Comparison of ENCODE assay signal across 34 cellular contexts in the genomic region with DNA sequence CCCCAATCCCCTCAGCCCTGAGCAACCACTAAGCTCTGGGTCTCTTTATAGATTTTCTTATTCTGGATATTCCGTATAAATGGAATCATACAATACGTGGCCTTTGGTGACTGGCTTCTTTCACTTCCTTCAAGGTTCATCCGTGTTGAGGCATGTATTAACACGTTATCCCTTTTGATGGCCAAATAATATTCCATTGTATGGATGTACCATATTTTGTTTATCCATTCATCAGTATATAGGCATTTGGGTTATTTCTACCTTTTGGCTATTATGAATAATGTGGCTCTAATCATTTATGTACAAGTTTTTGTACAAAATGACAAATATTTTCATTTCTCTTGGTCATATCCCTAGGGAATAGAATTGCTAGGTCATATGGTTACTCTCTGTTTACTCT.
DNase-seq lines count a peak whose midpoint lies in the region; ATAC-seq, FAIRE-seq and TF ChIP-seq lines count a peak whose summit lies in the region.
"Had no signal": no experiment of that assay in that cellular context is flagged by ENCODE, and none has a peak within 500 bp of the region (broad histone marks: within the 10 kb centered on the region; RNA-seq: fewer than 3 reads in every experiment).

No MANE protein-coding gene starts in this region.

- no peak overlapping the region for H3K4me2 ChIP-seq in SK-N-SH
- H3K4me2 ChIP-seq in K562 (ENCODE audit: insufficient read depth, low read length), result no peak overlapping the region
- H3K4me2 ChIP-seq: A549; BLaER1; BLaER1 treated with 17β-estradiol and CSF1 and Interleukin-3, amounts not matched to agents 10 nM and 100 nM had no signal

- H3K4me3 ChIP-seq in SK-N-SH (ENCODE audit: low read depth in 2 of 2, low read length in 1 of 2), result no peak overlapping the region
- H3K4me3 ChIP-seq in HEK293 (ENCODE audit: low read depth, low read length), result no peak overlapping the region
- H3K4me3 ChIP-seq in K562, result no peak overlapping the region
- H3K4me3 ChIP-seq: A549; BLaER1; BLaER1 treated with 17β-estradiol and CSF1 and Interleukin-3, amounts not matched to agents 10 nM and 100 nM had no signal

- TF ChIP-seq POLR2A in K562 (conservative IDR thresholded peaks at IDR 0.05), result no peak

- TF ChIP-seq EP300 in SK-N-SH (IDR thresholded peaks at IDR 0.05; ENCODE audit: borderline replicate concordance in 1 of 2, low read depth in 1 of 2, low read length in 1 of 2) (no peak), K562 (IDR thresholded peaks at IDR 0.05; ENCODE audit: low read length) (no peak)

- 49% methylated on average over 4 of the region's 4 CpGs for WGBS in SK-N-SH (ENCODE audit: low lambda C conversion rate)
- 1% methylated on average over 4 of the region's 4 CpGs for WGBS in K562 (ENCODE audit: insufficient coverage, low coverage, missing lambda C conversion rate)

- no peak for FAIRE-seq in K562 (lab: Jason Lieb, UNC)
- FAIRE-seq: A204.1, A549, D721Med had no signal

- H4K20me1 ChIP-seq in SK-N-SH (ENCODE audit: insufficient read depth) (no peaks in the 10 kb centered on the region), K562 (replicated peaks; ENCODE audit: control insufficient read depth, insufficient read depth, low read length) (no peaks in the 10 kb centered on the region)
- H4K20me1 ChIP-seq: BLaER1; BLaER1 treated with 17β-estradiol and CSF1 and Interleukin-3, amounts not matched to agents 10 nM and 100 nM had no signal

- POLR2A ChIA-PET in SK-N-SH (lab: Yijun Ruan, JAX), result no interaction called here
- POLR2A ChIA-PET in HEK293 (lab: Yijun Ruan, JAX), result no interaction called here
- POLR2A ChIA-PET in K562 (lab: Yijun Ruan, JAX), result no interaction called here

- no peak overlapping the region for H3K9ac ChIP-seq in SK-N-SH
- no peak overlapping the region for H3K9ac ChIP-seq in K562 (ENCODE audit: insufficient read depth in 1 of 2, low read depth in 2 of 2, low read length in 2 of 2)
- H3K9ac ChIP-seq: BLaER1; BLaER1 treated with 17β-estradiol and CSF1 and Interleukin-3, amounts not matched to agents 10 nM and 100 nM had no signal

- CTCF ChIA-PET in SK-N-SH (lab: Yijun Ruan, JAX), result no interaction called here
- CTCF ChIA-PET in HEK293 (lab: Yijun Ruan, JAX), result no interaction called here
- CTCF ChIA-PET in K562 (lab: Yijun Ruan, JAX; ENCODE audit: low intra/inter-chr PET ratio), result no interaction called here

- no peaks in the 10 kb centered on the region for H3K9me3 ChIP-seq in SK-N-SH
- H3K9me3 ChIP-seq in HEK293 (ENCODE audit: control insufficient read depth, insufficient read depth, low read depth, low read length), result no peaks in the 10 kb centered on the region
- no peaks in the 10 kb centered on the region for H3K9me3 ChIP-seq in K562 (replicated peaks; ENCODE audit: control insufficient read depth, insufficient read depth, low read depth, low read length)
- H3K9me3 ChIP-seq: A549, BE2C had no signal

- BruUV-seq in K562 (replicated peaks; lab: Mats Ljungman, UMichigan), result no TSS peak

- ATAC-seq in SK-N-SH treated with all-trans-retinoic acid at 6 μM for 48 hours (no peak), K562 (no peak), GM18873 (IDR thresholded peaks at IDR 0.05; ENCODE audit: low FRiP score, unreplicated experiment) (no peak)
- ATAC-seq: A549; CD8-positive, alpha-beta T cell had no signal

- H3K36me3 ChIP-seq in SK-N-SH (replicated peaks in 1 of 2; ENCODE audit: control insufficient read depth in 1 of 2, insufficient read depth in 2 of 2, low read length in 1 of 2), result no peaks in the 10 kb centered on the region
- H3K36me3 ChIP-seq in HEK293 (ENCODE audit: control insufficient read depth in 2 of 2, insufficient read depth in 1 of 2, low read length in 2 of 2), result no peaks in the 10 kb centered on the region
- no peaks in the 10 kb centered on the region for H3K36me3 ChIP-seq in K562 (ENCODE audit: control insufficient read depth, insufficient read depth, low read length)
- H3K36me3 ChIP-seq: BE2C; BLaER1; BLaER1 treated with 17β-estradiol and CSF1 and Interleukin-3, amounts not matched to agents 10 nM and 100 nM had no signal

- H2AFZ ChIP-seq in SK-N-SH (ENCODE audit: low read depth), result no peak overlapping the region
- no peak overlapping the region for H2AFZ ChIP-seq in K562 (ENCODE audit: low read depth, low read length)

- H3K9me2 ChIP-seq in SK-N-SH, result no peaks in the 10 kb centered on the region

- no peaks in the 10 kb centered on the region for H3F3A ChIP-seq in SK-N-SH (replicated peaks; ENCODE audit: insufficient read depth)

- no peaks in the 10 kb centered on the region for H3K9me1 ChIP-seq in K562 (ENCODE audit: control insufficient read depth, insufficient read depth, low read length)

- TF ChIP-seq RAD21 in SK-N-SH (IDR thresholded peaks at IDR 0.05; ENCODE audit: low read length) (no peak), K562 (CRISPR knock-in tag; conservative IDR thresholded peaks at IDR 0.05 in 1 of 2, IDR thresholded peaks at IDR 0.05 in 1 of 2) (no peak)

- intact Hi-C loops in K562 (cut with micrococcal nuclease), result no loop called here
- intact Hi-C loops in posterior vena cava (cut with DNase I), result no loop called here

- no peaks in the 10 kb centered on the region for H3K79me2 ChIP-seq in SK-N-SH (ENCODE audit: insufficient read depth)
- H3K79me2 ChIP-seq in K562 (ENCODE audit: control insufficient read depth, insufficient read depth, low read length), result no peaks in the 10 kb centered on the region

- H3K27ac ChIP-seq in SK-N-SH (ENCODE audit: low read depth in 2 of 2, low read length in 1 of 2) (no peak overlapping the region), C4-2B (no peak overlapping the region), HEK293 (ENCODE audit: extremely low read depth, low read depth, low read length) (no peak overlapping the region), K562 (ENCODE audit: extremely low read depth, low read depth, low read length) (no peak overlapping the region)
- H3K27ac ChIP-seq: 22Rv1; A549; BLaER1; BLaER1 treated with 17β-estradiol and CSF1 and Interleukin-3, amounts not matched to agents 10 nM and 100 nM had no signal

- in situ Hi-C loops in K562 (cut with MboI), result no loop called here

- TF ChIP-seq CTCF in SK-N-SH (IDR thresholded peaks at IDR 0.05) (no peak), C4-2B (conservative IDR thresholded peaks at IDR 0.05) (0 out of 2 replicates have a peak, but pooled peaks have one; percentile 3), HEK293 (tag by site-specific recombination; IDR thresholded peaks at IDR 0.05) (no peak), K562 (IDR thresholded peaks at IDR 0.05 in 2 of 3, conservative IDR thresholded peaks at IDR 0.05 in 1 of 3; ENCODE audit: insufficient read depth in 2 of 3, low read depth in 1 of 3, low read length in 3 of 3) (no peak)

- H3K4me1 ChIP-seq in SK-N-SH (ENCODE audit: control insufficient read depth in 1 of 2, insufficient read depth in 2 of 2, low read depth in 1 of 2, low read length in 1 of 2) (no peaks in the 10 kb centered on the region; a peak in 1 of 4 replicates), HEK293 (ENCODE audit: control insufficient read depth, insufficient read depth, low read length) (no peaks in the 10 kb centered on the region), K562 (replicated peaks in 1 of 2; ENCODE audit: control insufficient read depth in 2 of 2, insufficient read depth in 2 of 2, low read length in 2 of 2) (no peaks in the 10 kb centered on the region)
- H3K4me1 ChIP-seq: A549, BE2C, Caco-2 had no signal

- H3K27me3 ChIP-seq in SK-N-SH (ENCODE audit: insufficient read depth), result peaks cover 7% of the 10 kb centered on the region; the same call in 1 of the 2 replicates
- peaks cover 48 to 61% of the 10 kb centered on the region in 2 experiments for H3K27me3 ChIP-seq in K562 (ENCODE audit: control insufficient read depth in 2 of 2, insufficient read depth in 2 of 2, low read length in 2 of 2)
- H3K27me3 ChIP-seq: BE2C; BLaER1; BLaER1 treated with 17β-estradiol and CSF1 and Interleukin-3, amounts not matched to agents 10 nM and 100 nM had no signal

- DNase-seq in SK-N-SH (no peak), K562 (ENCODE audit: extremely low read depth in 1 of 4, low spot score in 3 of 4) (no peak), posterior vena cava (ENCODE audit: low spot score) (no peak), ecto neural progenitor cell (ENCODE audit: low spot score) (no peak)
- DNase-seq: 8988T; ACHN; AML-193; BE2C; C1 segment of cervical spinal cord; Caco-2; Calu3; CD4-positive, alpha-beta memory T cell; CD4-positive, alpha-beta T cell; CD4-positive, CD25-positive, alpha-beta regulatory T cell; CD8-positive, alpha-beta memory T cell; CD8-positive, alpha-beta T cell; COR-L47; DMS 273 treated with DMSO at 0.1 percent for 48 hours; DMS153; DMS53; DMS79; DMS79 treated with DMSO at 0.1 percent for 48 hours; DND-41; EL had no signal

TF ChIP-seq in SK-N-SH treated with all-trans-retinoic acid at 6 μM for 48 hours, 23 proteins besides CTCF, POLR2A, EP300 and RAD21:
- TF ChIP-seq ZNF8 (CRISPR knock-in tag; IDR thresholded peaks at IDR 0.05), result peak; percentile 94
- TF ChIP-seq BACH2 (CRISPR knock-in tag; IDR thresholded peaks at IDR 0.05; ENCODE audit: borderline replicate concordance), result no peak

TF ChIP-seq in SK-N-SH, 30 proteins besides CTCF, POLR2A, EP300 and RAD21 (continues in another document):
- TF ChIP-seq EZH2phosphoT487 (IDR thresholded peaks at IDR 0.05; ENCODE audit: borderline replicate concordance, low read depth), result no peak

TF ChIP-seq in HEK293, 187 proteins besides CTCF, POLR2A, EP300 and RAD21:
- TF ChIP-seq ZNF112 (tag by site-specific recombination; IDR thresholded peaks at IDR 0.05) (no peak), GLIS1 (tag by site-specific recombination; IDR thresholded peaks at IDR 0.05) (no peak), ZNF146 (tag by site-specific recombination; IDR thresholded peaks at IDR 0.05) (peak; percentile 68)

TF ChIP-seq in K562, 482 proteins besides CTCF, POLR2A, EP300 and RAD21:
- TF ChIP-seq ZNF146 (CRISPR knock-in tag; IDR thresholded peaks at IDR 0.05; ENCODE audit: unreplicated experiment) (peak; percentile 56), CTBP1 (IDR thresholded peaks at IDR 0.05; ENCODE audit: borderline replicate concordance) (no peak), RBM25 (IDR thresholded peaks at IDR 0.05; ENCODE audit: low read depth, low read length, severe bottlenecking) (peak; percentile 10), ZNF232 (CRISPR knock-in tag; IDR thresholded peaks at IDR 0.05) (no peak), MAFF (IDR thresholded peaks at IDR 0.05; ENCODE audit: low read length) (no peak)
